ENCODE assay signal across 37 cellular contexts in genomic region chr4:106385853-106386393, GRCh38. TPM values are rescaled to one million over a fixed set of nuclear protein-coding genes. Genes with fewer than 3 reads are reported as not detected.
"Had no signal": no experiment of that assay in that cellular context is flagged by ENCODE, and none has a peak within 500 bp of the region (broad histone marks: within the 10 kb centered on the region; RNA-seq: fewer than 3 reads in every experiment).

No MANE protein-coding gene starts in this region.

- H3K36me3 ChIP-seq: adrenal gland, ascending aorta, breast epithelium, cardiac muscle cell, esophagus muscularis mucosa, gastrocnemius medialis, WERI-Rb-1 had no signal

- H3K4me3 ChIP-seq: adrenal gland, ascending aorta, breast epithelium, cardiac muscle cell, esophagus muscularis mucosa, gastrocnemius medialis had no signal

- H3K9me3 ChIP-seq: adrenal gland, ascending aorta, esophagus muscularis mucosa, gastrocnemius medialis had no signal

- H3K4me1 ChIP-seq: adrenal gland, ascending aorta, breast epithelium, esophagus muscularis mucosa, foreskin keratinocyte, gastrocnemius medialis had no signal

- DNase-seq: activated B cell treated with CpG ODN at 0.5 μM for 24 hours; activated CD4-positive, alpha-beta memory T cell treated with anti-CD3 and anti-CD28 coated beads for 36 hours; activated CD4-positive, alpha-beta T cell treated with anti-CD3 and anti-CD28 coated beads for 48 hours; activated CD4-positive, alpha-beta T cell treated with anti-CD3 and anti-CD28 coated beads, Interleukin-2, amount 50 U/mL, for 1 hour; activated CD8-positive, alpha-beta memory T cell treated with anti-CD3 and anti-CD28 coated beads, Interleukin-2, amount 10 ng/mL, durations not matched to agents 7 days and 5 days; activated CD8-positive, alpha-beta memory T cell treated with anti-CD3 and anti-CD28 coated beads, Interleukin-2, amount 50 U/mL, for 4 hours; activated CD8-positive, alpha-beta T cell treated with anti-CD3 and anti-CD28 coated beads, Interleukin-2, amount 10 ng/mL, durations not matched to agents 7 days and 5 days; activated effector memory CD4-positive, alpha-beta T cell treated with anti-CD3 and anti-CD28 coated beads, Interleukin-2, amount 50 U/mL, for 16 hours; activated naive CD4-positive, alpha-beta T cell treated with anti-CD3 and anti-CD28 coated beads for 36 hours; activated naive CD8-positive, alpha-beta T cell treated with anti-CD3 and anti-CD28 coated beads for 36 hours; activated naive CD8-positive, alpha-beta T cell treated with anti-CD3 and anti-CD28 coated beads, Interleukin-2, amount 50 U/mL, for 24 hours; activated T-cell treated with anti-CD3 and anti-CD28 coated beads, Interleukin-2, amount 50 U/mL, for 1 hour; activated T-cell treated with anti-CD3 and anti-CD28 coated beads, Interleukin-2, amount 50 U/mL, for 48 hours; adrenal gland; amygdala; cortex of kidney; dermis blood vessel endothelial cell; effector CD4-positive, alpha-beta T cell; effector memory CD8-positive, alpha-beta T cell; erythroblast; foreskin keratinocyte; gastrocnemius medialis; glutamatergic neuron; T-helper 1 cell; T-helper 17 cell; T1000; WERI-Rb-1 had no signal

- ATAC-seq: activated CD4-positive, CD25-positive, alpha-beta regulatory T cell treated with anti-CD3 and anti-CD28 coated beads, Interleukin-2, amount 50 U/mL, for 24 hours; activated CD8-positive, alpha-beta memory T cell treated with anti-CD3 and anti-CD28 coated beads, Interleukin-2, amount 10 ng/mL, durations not matched to agents 7 days and 5 days; activated CD8-positive, alpha-beta T cell treated with anti-CD3 and anti-CD28 coated beads, Interleukin-2, amount 10 ng/mL, durations not matched to agents 7 days and 5 days; activated naive CD8-positive, alpha-beta T cell treated with anti-CD3 and anti-CD28 coated beads, Interleukin-2, amount 50 U/mL, for 24 hours; effector memory CD8-positive, alpha-beta T cell; foreskin keratinocyte; gastrocnemius medialis; T-helper 17 cell had no signal

- FAIRE-seq: colon had no signal

- H3K27me3 ChIP-seq: adrenal gland, ascending aorta, breast epithelium, cardiac muscle cell, esophagus muscularis mucosa, gastrocnemius medialis had no signal

- H3K27ac ChIP-seq: adrenal gland, ascending aorta, breast epithelium, cardiac muscle cell, esophagus muscularis mucosa, foreskin keratinocyte, gastrocnemius medialis, WERI-Rb-1 had no signal

RNA-seq across cellular contexts. Expression of gene GIMD1, which starts 17.3 kb away (rescaled TPM):
- total RNA-seq: activated B cell treated with CpG ODN at 0.5 μM for 24 hours; activated CD4-positive, alpha-beta memory T cell treated with anti-CD3 and anti-CD28 coated beads for 36 hours; activated CD8-positive, alpha-beta memory T cell treated with anti-CD3 and anti-CD28 coated beads for 36 hours; activated CD8-positive, alpha-beta memory T cell treated with anti-CD3 and anti-CD28 coated beads, Interleukin-2, amount 10 ng/mL, durations not matched to agents 7 days and 5 days; activated CD8-positive, alpha-beta T cell treated with anti-CD3 and anti-CD28 coated beads, Interleukin-2, amount 10 ng/mL, durations not matched to agents 7 days and 5 days; activated naive CD4-positive, alpha-beta T cell treated with anti-CD3 and anti-CD28 coated beads for 36 hours; activated naive CD8-positive, alpha-beta T cell treated with anti-CD3 and anti-CD28 coated beads for 36 hours; activated T-helper 1 cell treated with anti-CD3 and anti-CD28 coated beads, Interleukin-12 subunit alpha, Interleukin-12 subunit beta, Interleukin-2, Interleukin-4 antibody, amounts not matched to agents 30 ng/mL and 10 ng/mL and 1 ng/mL, durations not matched to agents 14 hours and 24 hours and 36 hours; activated T-helper 2 cell treated with anti-CD3 and anti-CD28 coated beads, Interferon-gamma antibody, Interleukin-2, Interleukin-4, amounts not matched to agents 10 μg/mL and 5 μg/mL and 100 μg/mL, durations not matched to agents 14 hours and 24 hours and 36 hours; adrenal gland; ascending aorta; breast epithelium; cardiac muscle cell; cerebellum; dermis blood vessel endothelial cell; esophagus muscularis mucosa; foreskin keratinocyte; gastrocnemius medialis; T-helper 17 cell had no signal
- polyA plus RNA-seq: adrenal gland, cardiac muscle cell, foreskin keratinocyte had no signal
